In genomic region chr1:217135569-217135915, GRCh38 we compare ENCODE assay signal across 8 cellular contexts.
A peak's percentile ranks its signal among the peaks of the same experiment; 100 is the strongest.
DNase-seq lines count a peak whose midpoint lies in the region; ATAC-seq lines count a peak whose summit lies in the region.

No MANE protein-coding gene starts in this region.

- DNase-seq in NCI-H82 (lab: John Stamatoyannopoulos, UW) (peak; percentile 53), NCI-H82 treated with DMSO at 0.1 percent for 48 hours (lab: John Stamatoyannopoulos, UW; ENCODE audit: unreplicated experiment) (no peak), KBM-7 (no peak)
- DNase-seq in activated naive CD8-positive, alpha-beta T cell treated with anti-CD3 and anti-CD28 coated beads, Interleukin-2, amount 10 ng/mL, durations not matched to agents 7 days and 5 days = peak; percentile 39

- in situ Hi-C loops in KBM-7 (cut with MboI; ENCODE audit: low pct_unique_long_range_greater_than_20kb, low sequenced_read_pairs) = no loop called here

- H3K4me3 ChIP-seq in iPS-20b (ENCODE audit: low read length) (peak overlapping the region; percentile 79), thymus (ENCODE audit: low read length) (peak overlapping the region; percentile 2)

- H3K9ac ChIP-seq in iPS-20b (ENCODE audit: low read depth, low read length) = no peak overlapping the region; the same call in 1 of the 2 replicates

- H3K27me3 ChIP-seq in iPS-20b (ENCODE audit: insufficient read depth, low read length) (peaks cover 100% of the 10 kb centered on the region), thymus (ENCODE audit: control insufficient read depth, insufficient read depth) (peaks cover 62% of the 10 kb centered on the region)

- H3K27ac Mint-ChIP-seq in activated naive CD8-positive, alpha-beta T cell treated with anti-CD3 and anti-CD28 coated beads, Interleukin-2, amount 10 ng/mL, durations not matched to agents 7 days and 5 days = no peak overlapping the region

- H3K4me1 ChIP-seq in iPS-20b (ENCODE audit: insufficient read depth, low read length) = peaks cover 5% of the 10 kb centered on the region; the same call in 1 of the 2 replicates
- no peaks in the 10 kb centered on the region for H3K4me1 ChIP-seq in thymus (ENCODE audit: control insufficient read depth, insufficient read depth, low read length)

- POLR2A ChIA-PET in activated naive CD8-positive, alpha-beta T cell treated with anti-CD3 and anti-CD28 coated beads, Interleukin-2, amount 10 ng/mL, durations not matched to agents 7 days and 5 days (lab: Charles Lee) = no interaction called here

- peaks cover 14% of the 10 kb centered on the region for H3K4me1 Mint-ChIP-seq in activated naive CD8-positive, alpha-beta T cell treated with anti-CD3 and anti-CD28 coated beads, Interleukin-2, amount 10 ng/mL, durations not matched to agents 7 days and 5 days

- no peak overlapping the region for H3K27ac ChIP-seq in iPS-20b (ENCODE audit: low read length)
- H3K27ac ChIP-seq in thymus (ENCODE audit: low read depth) = no peak overlapping the region

- peaks cover 80% of the 10 kb centered on the region for H3K27me3 Mint-ChIP-seq in activated naive CD8-positive, alpha-beta T cell treated with anti-CD3 and anti-CD28 coated beads, Interleukin-2, amount 10 ng/mL, durations not matched to agents 7 days and 5 days

- H3K9me3 ChIP-seq in iPS-20b (ENCODE audit: insufficient read depth, low read depth, low read length) (no peaks in the 10 kb centered on the region; the same call in none of the 2 replicates), thymus (ENCODE audit: control insufficient read depth) (no peaks in the 10 kb centered on the region)

- H3K9me3 Mint-ChIP-seq in activated naive CD8-positive, alpha-beta T cell treated with anti-CD3 and anti-CD28 coated beads, Interleukin-2, amount 10 ng/mL, durations not matched to agents 7 days and 5 days = peaks cover 8% of the 10 kb centered on the region

- no peaks in the 10 kb centered on the region for H3K36me3 ChIP-seq in iPS-20b (ENCODE audit: insufficient read depth, low read depth, low read length)
- H3K36me3 ChIP-seq in thymus (ENCODE audit: control insufficient read depth, insufficient read depth) = no peaks in the 10 kb centered on the region

- peaks cover 10% of the 10 kb centered on the region for H3K36me3 Mint-ChIP-seq in activated naive CD8-positive, alpha-beta T cell treated with anti-CD3 and anti-CD28 coated beads, Interleukin-2, amount 10 ng/mL, durations not matched to agents 7 days and 5 days

- H3K4me3 Mint-ChIP-seq in activated naive CD8-positive, alpha-beta T cell treated with anti-CD3 and anti-CD28 coated beads, Interleukin-2, amount 10 ng/mL, durations not matched to agents 7 days and 5 days = peak overlapping the region; percentile 51

- ATAC-seq in activated naive CD8-positive, alpha-beta T cell treated with anti-CD3 and anti-CD28 coated beads, Interleukin-2, amount 10 ng/mL, durations not matched to agents 7 days and 5 days (ENCODE audit: low read depth) = no peak
- ATAC-seq in HG02870 (IDR thresholded peaks at IDR 0.05; ENCODE audit: unreplicated experiment) = no peak
- no peak for ATAC-seq in GM19397 (IDR thresholded peaks at IDR 0.05; ENCODE audit: unreplicated experiment)

- WGBS in thymus = 3% methylated on average over 32 of the region's 32 CpGs

Comparison
In these comparisons a context has a peak if more than half of its experiments do, and no peak if none do; other contexts are left out.
1. DNase-seq: peak in NCI-H82 (single experiment) and activated naive CD8-positive, alpha-beta T cell treated with anti-CD3 and anti-CD28 coated beads, Interleukin-2, amount 10 ng/mL, durations not matched to agents 7 days and 5 days (single experiment); none in NCI-H82 treated with DMSO at 0.1 percent for 48 hours (single experiment) and KBM-7 (single experiment).